ENCODE assay signal across 18 cellular contexts in genomic region chr17:75318211-75318610, GRCh38. TPM values are rescaled to one million over a fixed set of nuclear protein-coding genes. Genes with fewer than 3 reads are reported as not detected.
DNase-seq lines count a peak whose midpoint lies in the region; ATAC-seq and TF ChIP-seq lines count a peak whose summit lies in the region.
"Had no signal": no experiment of that assay in that cellular context is flagged by ENCODE, and none has a peak within 500 bp of the region (broad histone marks: within the 10 kb centered on the region; RNA-seq: fewer than 3 reads in every experiment).

No MANE protein-coding gene starts in this region.

- H3K4me3 ChIP-seq in HL-60 (replicated peaks; ENCODE audit: insufficient read depth, low read length) (no peak overlapping the region), neural progenitor cell (no peak overlapping the region), PC-3 (ENCODE audit: low read length) (no peak overlapping the region)
- H3K4me3 ChIP-seq: tibial artery had no signal

- H3K4me1 Mint-ChIP-seq in activated CD4-positive, alpha-beta T cell treated with anti-CD3 and anti-CD28 coated beads for 36 hours, result peaks cover 25% of the 10 kb centered on the region
- H3K4me1 Mint-ChIP-seq in neural progenitor cell, result peaks cover 6% of the 10 kb centered on the region
- H3K4me1 Mint-ChIP-seq: mesothelial cell of epicardium had no signal

- peak overlapping the region; percentile 19; the same call in 1 of the 2 replicates for H3K27ac ChIP-seq in HL-60 (replicated peaks)
- H3K27ac ChIP-seq in caudate nucleus (ENCODE audit: low read depth, low read length), result peak overlapping the region; percentile 31
- peak overlapping the region; percentile 20 for H3K27ac ChIP-seq in neural progenitor cell
- no peak overlapping the region for H3K27ac ChIP-seq in PC-3 (ENCODE audit: low read length)
- H3K27ac ChIP-seq: 22Rv1, C4-2B, tibial artery had no signal

- H3K9me3 ChIP-seq in neural progenitor cell (ENCODE audit: low read depth), result no peaks in the 10 kb centered on the region
- no peaks in the 10 kb centered on the region for H3K9me3 ChIP-seq in PC-3 (ENCODE audit: low read length)
- H3K9me3 ChIP-seq: tibial artery had no signal

- ATAC-seq in activated CD4-positive, alpha-beta T cell treated with anti-CD3 and anti-CD28 coated beads for 36 hours, result no peak
- ATAC-seq in HG02798 (IDR thresholded peaks at IDR 0.05; ENCODE audit: poor library complexity, unreplicated experiment), result no peak
- ATAC-seq in PC-3, result no peak
- no peak for ATAC-seq in GM18520 (IDR thresholded peaks at IDR 0.05; ENCODE audit: unreplicated experiment)

- H3K27ac Mint-ChIP-seq in activated CD4-positive, alpha-beta T cell treated with anti-CD3 and anti-CD28 coated beads for 36 hours, result peak overlapping the region; percentile 47
- no peak overlapping the region for H3K27ac Mint-ChIP-seq in neural progenitor cell

- no peak overlapping the region for H2AFZ ChIP-seq in neural progenitor cell (replicated peaks)
- H2AFZ ChIP-seq in PC-3 (ENCODE audit: low read length), result no peak overlapping the region

- BruUV-seq in PC-3 (replicated peaks; lab: Mats Ljungman, UMichigan), result no TSS peak

- H3K4me1 ChIP-seq in neural progenitor cell (peaks cover 10% of the 10 kb centered on the region), PC-3 (ENCODE audit: insufficient read depth, low read length) (no peaks in the 10 kb centered on the region)

- POLR2A ChIA-PET in activated CD4-positive, alpha-beta T cell treated with anti-CD3 and anti-CD28 coated beads for 36 hours (lab: Charles Lee), result no interaction called here
- POLR2A ChIA-PET in PC-3 (lab: Charles Lee; ENCODE audit: unreplicated experiment), result no interaction called here

- H3K36me3 Mint-ChIP-seq in activated CD4-positive, alpha-beta T cell treated with anti-CD3 and anti-CD28 coated beads for 36 hours (ENCODE audit: low read depth), result peaks cover 32% of the 10 kb centered on the region
- H3K36me3 Mint-ChIP-seq in neural progenitor cell, result peaks cover 8% of the 10 kb centered on the region

- H3K9ac ChIP-seq in neural progenitor cell (no peak overlapping the region), PC-3 (ENCODE audit: low read length) (no peak overlapping the region)

- DNase-seq in activated CD4-positive, alpha-beta T cell treated with anti-CD3 and anti-CD28 coated beads for 36 hours, result no peak
- no peak for DNase-seq in activated CD4-positive, alpha-beta T cell treated with anti-CD3 and anti-CD28 coated beads, Interleukin-2, amount 50 U/mL, for 4 hours
- DNase-seq in HL-60 (ENCODE audit: low read depth in 1 of 2, low spot score in 1 of 2) (no peak), caudate nucleus (lab: John Stamatoyannopoulos, UW) (no peak), neural progenitor cell (ENCODE audit: low spot score) (no peak), PC-3 (no peak)
- DNase-seq: activated CD4-positive, alpha-beta memory T cell treated with anti-CD3 and anti-CD28 coated beads for 36 hours; dermis blood vessel endothelial cell; NCI-H1092 treated with DMSO at 0.1 percent for 48 hours; NCI-H2107; NCI-H526 treated with DMSO at 0.1 percent for 48 hours; stimulated activated CD4-positive, alpha-beta T cell treated with anti-CD3 and anti-CD28 coated beads, Interleukin-4, amount 100 ng/mL, for 1 hour; tibial artery had no signal

- H4K20me1 ChIP-seq in neural progenitor cell (ENCODE audit: low read depth) (peaks cover 19% of the 10 kb centered on the region), PC-3 (ENCODE audit: low read length) (no peaks in the 10 kb centered on the region)

- H3K27me3 ChIP-seq in HL-60 (ENCODE audit: insufficient read depth, poor library complexity, severe bottlenecking) (no peaks in the 10 kb centered on the region), neural progenitor cell (no peaks in the 10 kb centered on the region), PC-3 (ENCODE audit: low read length) (no peaks in the 10 kb centered on the region)
- H3K27me3 ChIP-seq: tibial artery had no signal

- no peaks in the 10 kb centered on the region for H3K9me2 ChIP-seq in PC-3 (replicated peaks; ENCODE audit: low read length)

- intact Hi-C loops in activated CD4-positive, alpha-beta T cell treated with anti-CD3 and anti-CD28 coated beads for 36 hours (cut with DNase I, micrococcal nuclease), result no loop called here
- intact Hi-C loops in PC-3 (cut with micrococcal nuclease), result no loop called here

- H3K4me3 Mint-ChIP-seq in activated CD4-positive, alpha-beta T cell treated with anti-CD3 and anti-CD28 coated beads for 36 hours, result no peak overlapping the region
- no peak overlapping the region for H3K4me3 Mint-ChIP-seq in neural progenitor cell
- H3K4me3 Mint-ChIP-seq: activated CD4-positive, alpha-beta memory T cell treated with anti-CD3 and anti-CD28 coated beads for 36 hours; mesothelial cell of epicardium had no signal

- H3K27me3 Mint-ChIP-seq in activated CD4-positive, alpha-beta T cell treated with anti-CD3 and anti-CD28 coated beads for 36 hours, result no peaks in the 10 kb centered on the region
- peaks cover 2% of the 10 kb centered on the region for H3K27me3 Mint-ChIP-seq in neural progenitor cell (ENCODE audit: insufficient read depth, low read depth)
- H3K27me3 Mint-ChIP-seq: activated CD4-positive, alpha-beta memory T cell treated with anti-CD3 and anti-CD28 coated beads for 36 hours had no signal

- TF ChIP-seq CTCF in HL-60 (IDR thresholded peaks at IDR 0.05; ENCODE audit: insufficient read depth, low read length) (no peak), neural progenitor cell (IDR thresholded peaks at IDR 0.05) (no peak), PC-3 (conservative IDR thresholded peaks at IDR 0.05; ENCODE audit: low read depth, low read length) (no peak)

- H3F3A ChIP-seq in neural progenitor cell (ENCODE audit: low read depth) (peaks cover 14% of the 10 kb centered on the region), PC-3 (ENCODE audit: low read length, unreplicated experiment) (no peaks in the 10 kb centered on the region)

- CTCF ChIA-PET in activated CD4-positive, alpha-beta T cell treated with anti-CD3 and anti-CD28 coated beads for 36 hours (lab: Charles Lee), result interaction anchor here (2.5 kb wide), 1 partner anchor 94 kb away, joined by 16 read pairs; no protein-coding TSS in a partner anchor
- CTCF ChIA-PET in PC-3 (lab: Charles Lee), result no interaction called here

- no peak overlapping the region for H3K4me2 ChIP-seq in neural progenitor cell
- no peak overlapping the region for H3K4me2 ChIP-seq in PC-3 (ENCODE audit: low read length)

- H3K9me3 Mint-ChIP-seq in activated CD4-positive, alpha-beta T cell treated with anti-CD3 and anti-CD28 coated beads for 36 hours (ENCODE audit: low read depth), result no peaks in the 10 kb centered on the region
- H3K9me3 Mint-ChIP-seq in neural progenitor cell, result no peaks in the 10 kb centered on the region
- H3K9me3 Mint-ChIP-seq: activated CD4-positive, alpha-beta memory T cell treated with anti-CD3 and anti-CD28 coated beads for 36 hours; mesothelial cell of epicardium had no signal

- H3K36me3 ChIP-seq in neural progenitor cell, result no peaks in the 10 kb centered on the region
- peaks cover 29% of the 10 kb centered on the region for H3K36me3 ChIP-seq in PC-3 (ENCODE audit: low read depth, low read length)

- H3K79me2 ChIP-seq in neural progenitor cell (ENCODE audit: low read depth), result no peaks in the 10 kb centered on the region
- H3K79me2 ChIP-seq in PC-3 (ENCODE audit: low read length), result no peaks in the 10 kb centered on the region

RNA-seq across cellular contexts. Expression of gene SLC25A19, which starts 29.0 kb away (rescaled TPM):
- total RNA-seq in activated CD4-positive, alpha-beta T cell treated with anti-CD3 and anti-CD28 coated beads for 36 hours, result 10 to 100 TPM; 67.8 to 79.7 TPM
- 5.2 and 10.4 TPM in 2 replicates for total RNA-seq in neural progenitor cell (ENCODE audit: low replicate concordance)
- total RNA-seq in PC-3 (2014; rRNA removed), result 75.0 and 76.9 TPM in 2 replicates

RNA-seq across cellular contexts. Expression of gene MIF4GD, which starts 47.2 kb away (rescaled TPM):
- total RNA-seq in activated CD4-positive, alpha-beta T cell treated with anti-CD3 and anti-CD28 coated beads for 36 hours, result 10 to 100 TPM; 39.0 to 39.1 TPM
- total RNA-seq in neural progenitor cell (ENCODE audit: low replicate concordance), result 17.7 and 27.5 TPM in 2 replicates
- total RNA-seq in PC-3 (2014; rRNA removed), result 30.8 and 42.3 TPM in 2 replicates

RNA-seq across cellular contexts. Expression of gene MRPS7, which starts 56.5 kb away (rescaled TPM):
- 10 to 100 TPM; 51.4 to 63.8 TPM for total RNA-seq in activated CD4-positive, alpha-beta T cell treated with anti-CD3 and anti-CD28 coated beads for 36 hours
- total RNA-seq in neural progenitor cell (ENCODE audit: low replicate concordance), result 43.3 and 48.7 TPM in 2 replicates
- total RNA-seq in PC-3 (2014; rRNA removed), result 112 and 144 TPM in 2 replicates

RNA-seq across cellular contexts. Expression of gene GGA3, which starts 56.8 kb away (rescaled TPM):
- 10 to 100 TPM; 72.9 to 76.7 TPM for total RNA-seq in activated CD4-positive, alpha-beta T cell treated with anti-CD3 and anti-CD28 coated beads for 36 hours
- total RNA-seq in neural progenitor cell (ENCODE audit: low replicate concordance), result 28.0 and 37.3 TPM in 2 replicates
- total RNA-seq in PC-3 (2014; rRNA removed), result 38.8 and 40.1 TPM in 2 replicates
